1 cellular context compared by ENCODE assay signal in the genomic region with DNA sequence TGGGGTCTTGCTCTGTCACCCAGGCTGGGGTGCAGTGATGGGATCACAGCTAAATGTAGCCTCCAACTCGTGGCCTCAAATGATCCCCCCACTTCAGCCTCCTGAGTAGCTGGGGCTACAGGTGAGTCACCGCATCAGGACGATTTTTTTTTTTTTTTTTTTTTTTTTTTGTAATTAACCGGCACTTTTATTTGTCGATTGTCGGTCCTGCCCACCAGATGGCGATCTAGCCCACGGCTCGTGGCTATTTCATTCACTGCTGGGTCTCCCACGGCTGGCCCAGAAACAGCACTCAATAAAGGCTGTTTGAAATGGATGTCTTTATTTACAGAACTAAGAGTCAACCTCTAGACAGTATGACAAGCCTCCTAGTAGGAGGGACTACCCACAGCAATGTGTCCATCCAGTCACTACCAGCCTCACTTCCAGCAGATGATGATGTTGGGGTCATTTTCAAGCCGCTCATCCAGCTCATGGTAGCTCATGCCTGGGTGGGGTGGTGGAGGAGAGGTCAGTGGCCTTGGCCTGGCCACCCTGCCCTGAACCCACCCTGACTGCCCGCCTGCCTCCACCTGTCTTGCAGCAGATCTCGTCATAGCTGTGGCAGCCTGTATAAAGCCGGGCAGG.
TF ChIP-seq lines count a peak whose summit lies in the region.

No MANE protein-coding gene starts in this region.

TF ChIP-seq in HepG2, 621 proteins besides CTCF, POLR2A, EP300 and RAD21:
- TF ChIP-seq SMC3 (IDR thresholded peaks at IDR 0.05; ENCODE audit: low read length) (peak; percentile 46; the same call in 1 of the 2 replicates), FOXA1 (IDR thresholded peaks at IDR 0.05) (no peak), FOXA1 (CRISPR knock-in tag; IDR thresholded peaks at IDR 0.05) (0 out of 2 replicates have a peak, but pooled peaks have one; percentile 20), SRF (IDR thresholded peaks at IDR 0.05; ENCODE audit: low read depth, low read length) (no peak), FOXA3 (CRISPR knock-in tag; IDR thresholded peaks at IDR 0.05) (0 out of 2 replicates have a peak, but pooled peaks have one; percentile 28), ZNF550 (CRISPR knock-in tag; IDR thresholded peaks at IDR 0.05; ENCODE audit: borderline replicate concordance) (no peak), THAP11 (CRISPR knock-in tag; IDR thresholded peaks at IDR 0.05) (peak; percentile 51; the same call in 1 of the 2 replicates), STAG1 (CRISPR knock-in tag; IDR thresholded peaks at IDR 0.05) (peak; percentile 65), FOSL2 (CRISPR knock-in tag; IDR thresholded peaks at IDR 0.05) (peak; percentile 67), CEBPB (IDR thresholded peaks at IDR 0.05; ENCODE audit: borderline replicate concordance, low read depth, low read length) (no peak)
- TF ChIP-seq, protein P1, sequence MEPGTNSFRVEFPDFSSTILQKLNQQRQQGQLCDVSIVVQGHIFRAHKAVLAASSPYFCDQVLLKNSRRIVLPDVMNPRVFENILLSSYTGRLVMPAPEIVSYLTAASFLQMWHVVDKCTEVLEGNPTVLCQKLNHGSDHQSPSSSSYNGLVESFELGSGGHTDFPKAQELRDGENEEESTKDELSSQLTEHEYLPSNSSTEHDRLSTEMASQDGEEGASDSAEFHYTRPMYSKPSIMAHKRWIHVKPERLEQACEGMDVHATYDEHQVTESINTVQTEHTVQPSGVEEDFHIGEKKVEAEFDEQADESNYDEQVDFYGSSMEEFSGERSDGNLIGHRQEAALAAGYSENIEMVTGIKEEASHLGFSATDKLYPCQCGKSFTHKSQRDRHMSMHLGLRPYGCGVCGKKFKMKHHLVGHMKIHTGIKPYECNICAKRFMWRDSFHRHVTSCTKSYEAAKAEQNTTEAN (CRISPR knock-in tag; conservative IDR thresholded peaks at IDR 0.05), result no peak
- TF ChIP-seq, protein P2, sequence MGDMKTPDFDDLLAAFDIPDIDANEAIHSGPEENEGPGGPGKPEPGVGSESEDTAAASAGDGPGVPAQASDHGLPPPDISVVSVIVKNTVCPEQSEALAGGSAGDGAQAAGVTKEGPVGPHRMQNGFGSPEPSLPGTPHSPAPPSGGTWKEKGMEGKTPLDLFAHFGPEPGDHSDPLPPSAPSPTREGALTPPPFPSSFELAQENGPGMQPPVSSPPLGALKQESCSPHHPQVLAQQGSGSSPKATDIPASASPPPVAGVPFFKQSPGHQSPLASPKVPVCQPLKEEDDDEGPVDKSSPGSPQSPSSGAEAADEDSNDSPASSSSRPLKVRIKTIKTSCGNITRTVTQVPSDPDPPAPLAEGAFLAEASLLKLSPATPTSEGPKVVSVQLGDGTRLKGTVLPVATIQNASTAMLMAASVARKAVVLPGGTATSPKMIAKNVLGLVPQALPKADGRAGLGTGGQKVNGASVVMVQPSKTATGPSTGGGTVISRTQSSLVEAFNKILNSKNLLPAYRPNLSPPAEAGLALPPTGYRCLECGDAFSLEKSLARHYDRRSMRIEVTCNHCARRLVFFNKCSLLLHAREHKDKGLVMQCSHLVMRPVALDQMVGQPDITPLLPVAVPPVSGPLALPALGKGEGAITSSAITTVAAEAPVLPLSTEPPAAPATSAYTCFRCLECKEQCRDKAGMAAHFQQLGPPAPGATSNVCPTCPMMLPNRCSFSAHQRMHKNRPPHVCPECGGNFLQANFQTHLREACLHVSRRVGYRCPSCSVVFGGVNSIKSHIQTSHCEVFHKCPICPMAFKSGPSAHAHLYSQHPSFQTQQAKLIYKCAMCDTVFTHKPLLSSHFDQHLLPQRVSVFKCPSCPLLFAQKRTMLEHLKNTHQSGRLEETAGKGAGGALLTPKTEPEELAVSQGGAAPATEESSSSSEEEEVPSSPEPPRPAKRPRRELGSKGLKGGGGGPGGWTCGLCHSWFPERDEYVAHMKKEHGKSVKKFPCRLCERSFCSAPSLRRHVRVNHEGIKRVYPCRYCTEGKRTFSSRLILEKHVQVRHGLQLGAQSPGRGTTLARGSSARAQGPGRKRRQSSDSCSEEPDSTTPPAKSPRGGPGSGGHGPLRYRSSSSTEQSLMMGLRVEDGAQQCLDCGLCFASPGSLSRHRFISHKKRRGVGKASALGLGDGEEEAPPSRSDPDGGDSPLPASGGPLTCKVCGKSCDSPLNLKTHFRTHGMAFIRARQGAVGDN (CRISPR knock-in tag; IDR thresholded peaks at IDR 0.05), result peak; percentile 32
- TF ChIP-seq, protein P3, sequence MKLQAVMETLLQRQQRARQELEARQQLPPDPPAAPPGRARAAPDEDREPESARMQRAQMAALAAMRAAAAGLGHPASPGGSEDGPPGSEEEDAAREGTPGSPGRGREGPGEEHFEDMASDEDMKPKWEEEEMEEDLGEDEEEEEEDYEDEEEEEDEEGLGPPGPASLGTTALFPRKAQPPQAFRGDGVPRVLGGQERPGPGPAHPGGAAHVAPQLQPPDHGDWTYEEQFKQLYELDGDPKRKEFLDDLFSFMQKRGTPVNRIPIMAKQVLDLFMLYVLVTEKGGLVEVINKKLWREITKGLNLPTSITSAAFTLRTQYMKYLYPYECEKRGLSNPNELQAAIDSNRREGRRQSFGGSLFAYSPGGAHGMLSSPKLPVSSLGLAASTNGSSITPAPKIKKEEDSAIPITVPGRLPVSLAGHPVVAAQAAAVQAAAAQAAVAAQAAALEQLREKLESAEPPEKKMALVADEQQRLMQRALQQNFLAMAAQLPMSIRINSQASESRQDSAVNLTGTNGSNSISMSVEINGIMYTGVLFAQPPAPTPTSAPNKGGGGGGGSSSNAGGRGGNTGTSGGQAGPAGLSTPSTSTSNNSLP (IDR thresholded peaks at IDR 0.05; ENCODE audit: low read depth, low read length), result peak; percentile 96
- TF ChIP-seq, protein P4, sequence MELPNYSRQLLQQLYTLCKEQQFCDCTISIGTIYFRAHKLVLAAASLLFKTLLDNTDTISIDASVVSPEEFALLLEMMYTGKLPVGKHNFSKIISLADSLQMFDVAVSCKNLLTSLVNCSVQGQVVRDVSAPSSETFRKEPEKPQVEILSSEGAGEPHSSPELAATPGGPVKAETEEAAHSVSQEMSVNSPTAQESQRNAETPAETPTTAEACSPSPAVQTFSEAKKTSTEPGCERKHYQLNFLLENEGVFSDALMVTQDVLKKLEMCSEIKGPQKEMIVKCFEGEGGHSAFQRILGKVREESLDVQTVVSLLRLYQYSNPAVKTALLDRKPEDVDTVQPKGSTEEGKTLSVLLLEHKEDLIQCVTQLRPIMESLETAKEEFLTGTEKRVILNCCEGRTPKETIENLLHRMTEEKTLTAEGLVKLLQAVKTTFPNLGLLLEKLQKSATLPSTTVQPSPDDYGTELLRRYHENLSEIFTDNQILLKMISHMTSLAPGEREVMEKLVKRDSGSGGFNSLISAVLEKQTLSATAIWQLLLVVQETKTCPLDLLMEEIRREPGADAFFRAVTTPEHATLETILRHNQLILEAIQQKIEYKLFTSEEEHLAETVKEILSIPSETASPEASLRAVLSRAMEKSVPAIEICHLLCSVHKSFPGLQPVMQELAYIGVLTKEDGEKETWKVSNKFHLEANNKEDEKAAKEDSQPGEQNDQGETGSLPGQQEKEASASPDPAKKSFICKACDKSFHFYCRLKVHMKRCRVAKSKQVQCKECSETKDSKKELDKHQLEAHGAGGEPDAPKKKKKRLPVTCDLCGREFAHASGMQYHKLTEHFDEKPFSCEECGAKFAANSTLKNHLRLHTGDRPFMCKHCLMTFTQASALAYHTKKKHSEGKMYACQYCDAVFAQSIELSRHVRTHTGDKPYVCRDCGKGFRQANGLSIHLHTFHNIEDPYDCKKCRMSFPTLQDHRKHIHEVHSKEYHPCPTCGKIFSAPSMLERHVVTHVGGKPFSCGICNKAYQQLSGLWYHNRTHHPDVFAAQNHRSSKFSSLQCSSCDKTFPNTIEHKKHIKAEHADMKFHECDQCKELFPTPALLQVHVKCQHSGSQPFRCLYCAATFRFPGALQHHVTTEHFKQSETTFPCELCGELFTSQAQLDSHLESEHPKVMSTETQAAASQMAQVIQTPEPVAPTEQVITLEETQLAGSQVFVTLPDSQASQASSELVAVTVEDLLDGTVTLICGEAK (IDR thresholded peaks at IDR 0.05), result no peak
- TF ChIP-seq, protein P4 (CRISPR knock-in tag; IDR thresholded peaks at IDR 0.05), result peak; percentile 92
- TF ChIP-seq, protein P5, sequence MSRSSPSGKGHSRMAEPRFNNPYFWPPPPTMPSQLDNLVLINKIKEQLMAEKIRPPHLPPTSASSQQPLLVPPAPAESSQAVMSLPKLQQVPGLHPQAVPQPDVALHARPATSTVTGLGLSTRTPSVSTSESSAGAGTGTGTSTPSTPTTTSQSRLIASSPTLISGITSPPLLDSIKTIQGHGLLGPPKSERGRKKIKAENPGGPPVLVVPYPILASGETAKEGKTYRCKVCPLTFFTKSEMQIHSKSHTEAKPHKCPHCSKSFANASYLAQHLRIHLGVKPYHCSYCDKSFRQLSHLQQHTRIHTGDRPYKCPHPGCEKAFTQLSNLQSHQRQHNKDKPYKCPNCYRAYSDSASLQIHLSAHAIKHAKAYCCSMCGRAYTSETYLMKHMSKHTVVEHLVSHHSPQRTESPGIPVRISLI (CRISPR knock-in tag; IDR thresholded peaks at IDR 0.05; ENCODE audit: borderline replicate concordance), result peak; percentile 88
